ENCODE assay signal across 12 cellular contexts in genomic region chr1:72845342-72845741, GRCh38.
A peak's percentile ranks its signal among the peaks of the same experiment; 100 is the strongest.
DNase-seq lines count a peak whose midpoint lies in the region; ATAC-seq and TF ChIP-seq lines count a peak whose summit lies in the region.
"Had no signal": no experiment of that assay in that cellular context is flagged by ENCODE, and none has a peak within 500 bp of the region (broad histone marks: within the 10 kb centered on the region; RNA-seq: fewer than 3 reads in every experiment).

No MANE protein-coding gene starts in this region.

- no peaks in the 10 kb centered on the region for H3K9me3 ChIP-seq in Caco-2
- H3K9me3 ChIP-seq in adipocyte (ENCODE audit: control insufficient read depth, low read length), result no peaks in the 10 kb centered on the region

- no peaks in the 10 kb centered on the region for H3K9me3 Mint-ChIP-seq in Caco-2 (ENCODE audit: unreplicated experiment)
- H3K9me3 Mint-ChIP-seq in HFFc6, result no peaks in the 10 kb centered on the region

- H3K36me3 Mint-ChIP-seq in Caco-2 (ENCODE audit: insufficient read depth, unreplicated experiment) (no peaks in the 10 kb centered on the region), HFFc6 (ENCODE audit: low read depth) (no peaks in the 10 kb centered on the region)
- H3K36me3 Mint-ChIP-seq: IgD-negative memory B cell had no signal

- no TSS peak for BruUV-seq in Caco-2 (replicated peaks; lab: Mats Ljungman, UMichigan)

- H3K27me3 ChIP-seq in Caco-2 (replicated peaks; ENCODE audit: control insufficient read depth, insufficient read depth, low read length) (no peaks in the 10 kb centered on the region), adipocyte (replicated peaks; ENCODE audit: control insufficient read depth, insufficient read depth, low read length) (peaks cover 6% of the 10 kb centered on the region)
- H3K27me3 ChIP-seq: dorsolateral prefrontal cortex had no signal

- H3K27me3 Mint-ChIP-seq in Caco-2 (ENCODE audit: insufficient read depth, unreplicated experiment), result peaks cover 2% of the 10 kb centered on the region
- no peaks in the 10 kb centered on the region for H3K27me3 Mint-ChIP-seq in HFFc6 (ENCODE audit: insufficient read depth)
- H3K27me3 Mint-ChIP-seq: IgD-negative memory B cell had no signal

- no peak for TF ChIP-seq POLR2A in lower leg skin (IDR thresholded peaks at IDR 0.05)

- no peaks in the 10 kb centered on the region for H3K36me3 ChIP-seq in Caco-2 (ENCODE audit: control insufficient read depth, insufficient read depth, low read length)
- no peaks in the 10 kb centered on the region for H3K36me3 ChIP-seq in adipocyte (ENCODE audit: control insufficient read depth, insufficient read depth, low read length, severe bottlenecking)

- DNase-seq in Caco-2, result peak; percentile 14 to 36
- DNase-seq in HFFc6, result no peak
- DNase-seq in adipocyte (ENCODE audit: low read depth), result peak; percentile 7
- DNase-seq in islet precursor cell, result peak; percentile 61
- DNase-seq in lower leg skin (ENCODE audit: low spot score in 2 of 2), result no peak
- no peak for DNase-seq in activated naive CD4-positive, alpha-beta T cell (lab: John Stamatoyannopoulos, UW)
- DNase-seq: activated naive CD4-positive, alpha-beta T cell treated with Interleukin-2 at 50 U/mL for 16 hours; dorsolateral prefrontal cortex; GF-D8 had no signal

- no peak for ATAC-seq in HG03432 (IDR thresholded peaks at IDR 0.05; ENCODE audit: unreplicated experiment)
- no peak for ATAC-seq in HG03159 (IDR thresholded peaks at IDR 0.05; ENCODE audit: unreplicated experiment)

- no peak overlapping the region for H3K27ac Mint-ChIP-seq in Caco-2 (ENCODE audit: unreplicated experiment)
- H3K27ac Mint-ChIP-seq in HFFc6, result no peak overlapping the region
- H3K27ac Mint-ChIP-seq: IgD-negative memory B cell had no signal

- CTCF ChIA-PET in Caco-2 (lab: Charles Lee), result no interaction called here

- no peak overlapping the region for H3K9ac ChIP-seq in adipocyte (ENCODE audit: low read length)

- H3K4me3 ChIP-seq in Caco-2 (ENCODE audit: low read depth, low read length), result no peak overlapping the region
- H3K4me3 ChIP-seq in adipocyte (ENCODE audit: low read length), result no peak overlapping the region
- H3K4me3 ChIP-seq in lower leg skin (ENCODE audit: low read depth, poor library complexity, severe bottlenecking), result no peak overlapping the region
- H3K4me3 ChIP-seq: dorsolateral prefrontal cortex had no signal

- H3K4me1 Mint-ChIP-seq in Caco-2 (ENCODE audit: low read depth, unreplicated experiment) (no peaks in the 10 kb centered on the region), HFFc6 (ENCODE audit: low read depth) (peaks cover 6% of the 10 kb centered on the region)
- H3K4me1 Mint-ChIP-seq: IgD-negative memory B cell had no signal

- H3K4me1 ChIP-seq in Caco-2, result no peaks in the 10 kb centered on the region
- H3K4me1 ChIP-seq in adipocyte (ENCODE audit: control insufficient read depth, insufficient read depth, low read length), result peaks cover 13% of the 10 kb centered on the region

- TF ChIP-seq CTCF in Caco-2 (IDR thresholded peaks at IDR 0.05; ENCODE audit: insufficient read depth in 1 of 2, low read depth in 1 of 2, low read length in 1 of 2, severe bottlenecking in 1 of 2, unreplicated experiment in 1 of 2), result peak; percentile 17 to 20
- peak; percentile 60 for TF ChIP-seq CTCF in HFFc6 (IDR thresholded peaks at IDR 0.05)
- TF ChIP-seq CTCF in lower leg skin (IDR thresholded peaks at IDR 0.05), result no peak

- POLR2A ChIA-PET in Caco-2 (lab: Charles Lee), result no interaction called here

- H3K4me3 Mint-ChIP-seq in Caco-2 (ENCODE audit: unreplicated experiment), result no peak overlapping the region
- H3K4me3 Mint-ChIP-seq in HFFc6, result no peak overlapping the region
- H3K4me3 Mint-ChIP-seq: IgD-negative memory B cell had no signal

- intact Hi-C loops in Caco-2 (cut with micrococcal nuclease; ENCODE audit: unreplicated experiment), result loop anchor here (1.0 to 10.0 kb wide), 3 partner anchors 120 to 661 kb away; no protein-coding TSS in a partner anchor
- intact Hi-C loops in lower leg skin (cut with DNase I; ENCODE audit: low total_unique reads), result no loop called here

- WGBS in lower leg skin, 2 donors, result 72 to 91% methylated on average over 3 of the region's 3 CpGs

Comparison
In these comparisons a context has a peak if more than half of its experiments do, and no peak if none do; other contexts are left out.
1. DNase-seq: peak in Caco-2 (2 of 2), adipocyte (single experiment) and islet precursor cell (single experiment); none in HFFc6 (single experiment), lower leg skin (0 of 2) and activated naive CD4-positive, alpha-beta T cell (0 of 4).
2. CTCF ChIP-seq: peak in Caco-2 (2 of 2) and HFFc6 (single experiment); none in lower leg skin (0 of 3).